Comparison of ENCODE assay signal across 22 cellular contexts in the genomic region with DNA sequence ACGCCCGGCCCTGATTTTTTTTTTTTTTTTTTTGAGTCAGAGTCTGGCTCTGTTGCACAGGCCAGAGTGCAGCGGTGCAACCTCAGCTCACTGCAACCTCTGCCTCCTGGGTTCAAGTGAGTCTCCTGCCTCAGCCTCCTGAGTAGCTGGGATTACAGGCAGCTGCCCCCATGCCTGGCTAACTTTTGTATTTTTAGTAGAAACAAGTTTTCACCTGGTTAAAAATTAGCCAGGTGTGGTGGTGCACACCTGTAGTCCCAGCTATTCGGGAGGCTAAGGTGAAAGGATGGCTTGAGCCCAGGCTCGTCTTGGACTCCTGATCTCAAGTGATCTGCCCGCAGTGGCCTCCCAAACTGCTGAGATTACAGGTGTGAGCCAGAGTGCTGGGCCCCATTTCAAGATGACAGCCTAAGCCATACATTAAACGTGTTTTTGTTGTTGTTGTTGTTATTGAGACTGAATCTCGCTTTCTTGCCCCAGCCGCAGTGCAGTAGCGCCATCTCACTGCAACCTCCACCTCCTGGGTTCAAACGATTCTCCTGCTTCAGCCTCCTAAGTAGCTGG.
"Had no signal": no experiment of that assay in that cellular context is flagged by ENCODE, and none has a peak within 500 bp of the region (broad histone marks: within the 10 kb centered on the region; RNA-seq: fewer than 3 reads in every experiment).

No MANE protein-coding gene starts in this region.

- H3K4me2 ChIP-seq: hepatocyte had no signal

- H3K27me3 ChIP-seq: brain microvascular endothelial cell, gastroesophageal sphincter, hepatocyte, pancreas, upper lobe of left lung had no signal

- H3K4me3 ChIP-seq: gastroesophageal sphincter, hepatocyte, pancreas, psoas muscle, upper lobe of left lung had no signal

- H3K9me3 ChIP-seq: gastroesophageal sphincter, pancreas, psoas muscle, upper lobe of left lung had no signal

- H3K79me2 ChIP-seq: hepatocyte had no signal

- ATAC-seq: gastroesophageal sphincter; left cardiac atrium; left ventricle myocardium superior; naive thymus-derived CD8-positive, alpha-beta T cell; pancreas; psoas muscle; stimulated activated naive CD8-positive, alpha-beta T cell treated with anti-CD3 and anti-CD28 coated beads, Interleukin-15, Interleukin-2, amounts not matched to agents 100 U/mL and 50 U/mL, for 24 hours had no signal

- DNase-seq: activated CD4-positive, alpha-beta T cell treated with anti-CD3 and anti-CD28 coated beads for 4 hours; activated CD4-positive, alpha-beta T cell treated with anti-CD3 and anti-CD28 coated beads, Interleukin-2, amount 50 U/mL, for 4 hours; activated naive CD4-positive, alpha-beta T cell treated with anti-CD3 and anti-CD28 coated beads for 36 hours; activated naive CD8-positive, alpha-beta T cell treated with anti-CD3 and anti-CD28 coated beads for 36 hours; activated T-cell treated with anti-CD3 and anti-CD28 coated beads, Interleukin-2, amount 50 U/mL, for 48 hours; brain microvascular endothelial cell; caudate nucleus; left cardiac atrium; left ventricle myocardium superior; midbrain; naive thymus-derived CD8-positive, alpha-beta T cell; nucleus accumbens; psoas muscle; stimulated activated CD4-positive, alpha-beta T cell treated with anti-CD3 and anti-CD28 coated beads, Interleukin-12 subunit alpha, Interleukin-12 subunit beta, amount 100 ng/mL, for 4 hours; stimulated activated CD4-positive, alpha-beta T cell treated with anti-CD3 and anti-CD28 coated beads, Interleukin-4, amount 100 ng/mL, for 1 hour; stimulated activated naive CD8-positive, alpha-beta T cell treated with anti-CD3 and anti-CD28 coated beads, Interleukin-15, Interleukin-2, amounts not matched to agents 100 U/mL and 50 U/mL, for 24 hours; T-helper 9 cell; upper lobe of left lung had no signal

- H3K27ac ChIP-seq: brain microvascular endothelial cell, gastroesophageal sphincter, hepatocyte, pancreas, psoas muscle, upper lobe of left lung, VCaP had no signal

- H3K4me1 ChIP-seq: gastroesophageal sphincter, pancreas, psoas muscle, upper lobe of left lung had no signal
